17 cellular contexts compared by ENCODE assay signal in the genomic region with DNA sequence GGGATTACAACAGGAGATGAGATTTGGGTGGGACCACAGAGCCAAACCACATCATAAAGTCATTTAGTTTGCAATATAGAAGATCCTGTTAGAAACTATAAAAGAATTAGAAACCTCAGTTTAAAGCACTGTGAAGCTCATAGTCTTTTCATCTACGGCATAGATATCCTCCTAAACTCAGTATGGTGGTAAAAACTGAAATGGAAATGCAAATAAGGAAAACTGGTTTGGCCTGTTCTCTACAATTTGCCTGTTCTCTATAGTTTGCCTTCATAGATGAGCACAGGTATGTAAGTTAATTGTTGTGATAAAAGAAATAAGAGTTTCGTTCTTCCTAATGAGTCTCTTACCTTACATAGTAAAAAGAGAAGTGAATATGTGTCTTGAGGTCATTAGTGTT.
"Had no signal": no experiment of that assay in that cellular context is flagged by ENCODE, and none has a peak within 500 bp of the region (broad histone marks: within the 10 kb centered on the region; RNA-seq: fewer than 3 reads in every experiment).

No MANE protein-coding gene starts in this region.

- DNase-seq: activated CD4-positive, alpha-beta T cell treated with anti-CD3 and anti-CD28 coated beads, Interleukin-2, amount 50 U/mL, for 48 hours; activated CD8-positive, alpha-beta memory T cell treated with anti-CD3 and anti-CD28 coated beads, Interleukin-2, amount 10 ng/mL, durations not matched to agents 7 days and 5 days; activated effector memory CD4-positive, alpha-beta T cell treated with Interleukin-2 at 50 U/mL for 16 hours; activated T-cell treated with anti-CD3 and anti-CD28 coated beads, Interleukin-2, amount 50 U/mL, for 24 hours; adrenal gland; dorsolateral prefrontal cortex; endodermal cell; erythroblast; heart right ventricle; left cardiac atrium; T1000; upper lobe of right lung had no signal

- H3K4me1 ChIP-seq: adrenal gland, gastroesophageal sphincter, heart right ventricle, upper lobe of right lung had no signal

- H3K27me3 ChIP-seq: adrenal gland, cardiac muscle cell, dorsolateral prefrontal cortex, gastroesophageal sphincter, heart right ventricle, upper lobe of right lung had no signal

- H3K36me3 ChIP-seq: adrenal gland, cardiac muscle cell, gastroesophageal sphincter, heart right ventricle, thoracic aorta, upper lobe of right lung had no signal

- H3K9me3 ChIP-seq: gastroesophageal sphincter, heart right ventricle, thoracic aorta, upper lobe of right lung had no signal

- H3K4me3 ChIP-seq: adrenal gland, cardiac muscle cell, dorsolateral prefrontal cortex, gastroesophageal sphincter, heart right ventricle, lung, thoracic aorta, upper lobe of right lung had no signal

- H3K27ac ChIP-seq: adrenal gland, cardiac muscle cell, dorsolateral prefrontal cortex, gastroesophageal sphincter, heart right ventricle, thoracic aorta, upper lobe of right lung had no signal

- ATAC-seq: activated CD8-positive, alpha-beta memory T cell treated with anti-CD3 and anti-CD28 coated beads, Interleukin-2, amount 10 ng/mL, durations not matched to agents 7 days and 5 days; gastroesophageal sphincter; heart right ventricle; left cardiac atrium; stimulated activated effector memory CD8-positive, alpha-beta T cell treated with anti-CD3 and anti-CD28 coated beads, Interleukin-12 subunit alpha, Interleukin-12 subunit beta, amount 100 ng/mL, for 72 hours; upper lobe of right lung had no signal
